Comparison of ENCODE assay signal across 22 cellular contexts in the genomic region with DNA sequence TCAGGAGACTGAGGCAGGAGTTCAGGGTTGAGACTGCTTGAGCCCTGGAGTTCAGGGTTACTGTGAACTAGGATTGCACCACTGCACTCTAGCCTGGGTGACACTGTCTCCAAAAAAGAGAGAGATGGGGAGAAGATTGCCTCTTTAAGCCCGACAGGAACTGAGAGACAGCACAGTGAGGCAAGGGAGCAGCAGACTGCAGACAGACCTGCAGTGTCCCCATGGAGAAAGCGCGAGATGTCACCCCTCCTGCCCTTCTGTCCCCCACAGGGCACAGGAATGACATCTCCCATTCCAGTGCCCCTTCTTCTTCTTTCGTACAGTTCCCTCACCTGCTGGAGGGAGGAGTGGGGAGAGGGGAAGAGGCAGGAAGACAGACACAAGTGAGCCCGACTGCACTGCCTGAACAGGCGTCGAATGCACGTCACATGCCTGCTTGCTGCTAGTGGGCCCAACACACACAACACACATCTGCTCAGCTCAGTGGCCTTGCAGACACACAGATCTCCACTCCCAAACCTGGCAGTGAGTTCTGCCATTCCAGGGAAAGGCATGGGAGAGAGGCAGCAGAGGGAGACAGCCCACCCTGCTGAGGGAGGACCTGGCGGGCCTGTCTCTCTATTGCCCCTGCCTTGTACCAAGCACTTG.
"Had no signal": no experiment of that assay in that cellular context is flagged by ENCODE, and none has a peak within 500 bp of the region (broad histone marks: within the 10 kb centered on the region; RNA-seq: fewer than 3 reads in every experiment).

No MANE protein-coding gene starts in this region.

- FAIRE-seq: HepG2 had no signal

- H3K27ac ChIP-seq: RWPE1, SJCRH30 had no signal

- DNase-seq: KBM-7, MV-4-11, NCI-H1092, NCI-H1105 treated with DMSO at 0.1 percent for 48 hours, NCI-H1417 treated with DMSO at 0.1 percent for 48 hours, NCI-H146, NCI-H1694 treated with DMSO at 0.1 percent for 48 hours, NCI-H1930, NCI-H2081, NCI-H2107, NCI-H2227 treated with DMSO at 0.1 percent for 48 hours, NCI-H524, NCI-H526 treated with DMSO at 0.1 percent for 48 hours, NCI-H748 treated with DMSO at 0.1 percent for 48 hours, PC-3, SHP77 treated with DMSO at 0.1 percent for 48 hours, SJCRH30 had no signal

- H3K36me3 Mint-ChIP-seq: IgD-negative memory B cell had no signal

- H3K27ac Mint-ChIP-seq: IgD-negative memory B cell had no signal

- H3K9me3 Mint-ChIP-seq: IgD-negative memory B cell had no signal

- H3K9me3 ChIP-seq: SJCRH30 had no signal

- H3K36me3 ChIP-seq: SJCRH30 had no signal

- H3K4me3 Mint-ChIP-seq: IgD-negative memory B cell had no signal

- H3K4me3 ChIP-seq: SJCRH30 had no signal

- H3K4me1 ChIP-seq: SJCRH30 had no signal

- H3K4me1 Mint-ChIP-seq: IgD-negative memory B cell had no signal

- ATAC-seq: HepG2, Panc1, PC-3, SK-N-SH treated with all-trans-retinoic acid at 6 μM for 48 hours had no signal

- H3K27me3 ChIP-seq: SJCRH30 had no signal
